In genomic region chr21:39048064-39048463, GRCh38 we compare ENCODE assay signal across 9 cellular contexts.
DNase-seq lines count a peak whose midpoint lies in the region; ATAC-seq and TF ChIP-seq lines count a peak whose summit lies in the region.
"Had no signal": no experiment of that assay in that cellular context is flagged by ENCODE, and none has a peak within 500 bp of the region (broad histone marks: within the 10 kb centered on the region; RNA-seq: fewer than 3 reads in every experiment).

No MANE protein-coding gene starts in this region.

- no peaks in the 10 kb centered on the region for H3K27me3 ChIP-seq in adrenal gland

- no peak for TF ChIP-seq POLR2A in adrenal gland (IDR thresholded peaks at IDR 0.05)

- peak overlapping the region; percentile 61 for H3K27ac Mint-ChIP-seq in osteocyte (ENCODE audit: unreplicated experiment)

- H3K9me3 Mint-ChIP-seq in osteocyte (ENCODE audit: unreplicated experiment) = no peaks in the 10 kb centered on the region

- intact Hi-C loops in adrenal gland (cut with DNase I) = no loop called here

- no peak overlapping the region for H3K4me3 Mint-ChIP-seq in osteocyte (ENCODE audit: unreplicated experiment)

- DNase-seq in DMS53 (lab: John Stamatoyannopoulos, UW) = peak; percentile 63
- no peak for DNase-seq in DMS53 treated with DMSO at 0.1 percent for 48 hours (lab: John Stamatoyannopoulos, UW; ENCODE audit: unreplicated experiment)
- peak; percentile 90 for DNase-seq in RWPE1 (ENCODE audit: low spot score)
- DNase-seq in fibroblast of the aortic adventitia (ENCODE audit: low read depth) = peak; percentile 14
- DNase-seq in osteocyte (ENCODE audit: extremely low spot score, unreplicated experiment) = peak; percentile 77
- DNase-seq in GF-D8 (lab: John Stamatoyannopoulos, UW) = no peak
- DNase-seq in adrenal gland = no peak
- DNase-seq: activated CD4-positive, alpha-beta T cell treated with anti-CD3 and anti-CD28 coated beads, Interleukin-2, amount 50 U/mL, for 1 hour had no signal

- CTCF ChIA-PET in RWPE1 (lab: Yijun Ruan, JAX) = interaction anchor here (0.7 kb wide), 1 partner anchor 559 kb away, joined by 5 read pairs; no protein-coding TSS in a partner anchor

- H3K27me3 Mint-ChIP-seq in osteocyte (ENCODE audit: unreplicated experiment) = no peaks in the 10 kb centered on the region

- H3K36me3 Mint-ChIP-seq in osteocyte (ENCODE audit: unreplicated experiment) = no peaks in the 10 kb centered on the region

- POLR2A ChIA-PET in RWPE1 (lab: Yijun Ruan, JAX; ENCODE audit: low non-redundant PET) = no interaction called here

- no peak for ATAC-seq in GM19397 (IDR thresholded peaks at IDR 0.05; ENCODE audit: unreplicated experiment)

- H3K9me3 ChIP-seq in adrenal gland (replicated peaks in 1 of 3) = no peaks in the 10 kb centered on the region

- H3K4me3 ChIP-seq in fibroblast of the aortic adventitia (ENCODE audit: low read depth, low read length) (no peak overlapping the region), adrenal gland (no peak overlapping the region)

- peaks cover 17% of the 10 kb centered on the region for H3K4me1 Mint-ChIP-seq in osteocyte (ENCODE audit: unreplicated experiment)

- WGBS in adrenal gland, 4 donors = 65 to 74% (median 72%) methylated on average over 6 of the region's 6 CpGs

- H3K4me1 ChIP-seq in adrenal gland (replicated peaks in 1 of 2) = no peaks in the 10 kb centered on the region

- H3K27ac ChIP-seq in RWPE1 (peak overlapping the region; percentile 91), adrenal gland (no peak overlapping the region)

- no peak for TF ChIP-seq CTCF in RWPE1 (conservative IDR thresholded peaks at IDR 0.05; ENCODE audit: low read depth)
- TF ChIP-seq CTCF in fibroblast of the aortic adventitia (IDR thresholded peaks at IDR 0.05; ENCODE audit: insufficient read depth, low read length) = no peak
- no peak for TF ChIP-seq CTCF in osteocyte (IDR thresholded peaks at IDR 0.05)
- no peak for TF ChIP-seq CTCF in adrenal gland (IDR thresholded peaks at IDR 0.05)

- H3K36me3 ChIP-seq in adrenal gland (replicated peaks in 1 of 2) = no peaks in the 10 kb centered on the region

Comparison
In these comparisons a context has a peak if more than half of its experiments do, and no peak if none do; other contexts are left out.
1. DNase-seq: peak in DMS53 (single experiment), RWPE1 (single experiment), fibroblast of the aortic adventitia (single experiment) and osteocyte (single experiment); none in DMS53 treated with DMSO at 0.1 percent for 48 hours (single experiment), GF-D8 (single experiment) and adrenal gland (0 of 7).